10 cellular contexts compared by ENCODE assay signal in genomic region chr3:82637574-82637973, GRCh38.
"Had no signal": no experiment of that assay in that cellular context is flagged by ENCODE, and none has a peak within 500 bp of the region (broad histone marks: within the 10 kb centered on the region; RNA-seq: fewer than 3 reads in every experiment).

No MANE protein-coding gene starts in this region.

- ATAC-seq: HCT116 had no signal

- H3K4me1 Mint-ChIP-seq: IgD-negative memory B cell had no signal

- H3K27ac ChIP-seq: GM23248, KMS-11 had no signal

- H3K4me3 Mint-ChIP-seq: HFFc6, IgD-negative memory B cell had no signal

- H3K4me2 ChIP-seq: KMS-11 had no signal

- H3K4me1 ChIP-seq: HAP-1 had no signal

- FAIRE-seq: HTR-8/SVneo had no signal

- H3K36me3 Mint-ChIP-seq: IgD-negative memory B cell had no signal

- H3K27ac Mint-ChIP-seq: HFFc6, IgD-negative memory B cell had no signal

- H3K27me3 Mint-ChIP-seq: IgD-negative memory B cell had no signal

- H3K9me3 ChIP-seq: HAP-1 had no signal

- H2AFZ ChIP-seq: GM23248 had no signal

- H3K4me3 ChIP-seq: GM23248, HAP-1 had no signal

- H3K9ac ChIP-seq: GM23248, KMS-11 had no signal

- H3K36me3 ChIP-seq: HAP-1 had no signal

- DNase-seq: GM23248, GOT3, H7, HFFc6, KBM-7 had no signal
